In genomic region chr10:44259090-44259874, GRCh38 we compare ENCODE assay signal across 1 cellular context.
TF ChIP-seq lines count a peak whose summit lies in the region.

No MANE protein-coding gene starts in this region.

TF ChIP-seq in HepG2, 621 proteins besides CTCF, POLR2A, EP300 and RAD21 (continued from another document and continues in another):
- TF ChIP-seq CHCHD3 (CRISPR knock-in tag; IDR thresholded peaks at IDR 0.05) (0 out of 2 replicates have a peak, but pooled peaks have one; percentile 59), CAMTA2 (CRISPR knock-in tag; IDR thresholded peaks at IDR 0.05; ENCODE audit: borderline replicate concordance) (no peak), XBP1 (CRISPR knock-in tag; IDR thresholded peaks at IDR 0.05) (peak; percentile 85; the same call in 1 of the 2 replicates), ASH2L (IDR thresholded peaks at IDR 0.05; ENCODE audit: insufficient read length, low read depth, low read length) (peak; percentile 87), MTF1 (CRISPR knock-in tag; IDR thresholded peaks at IDR 0.05) (no peak; the same call in 1 of the 2 replicates), E2F1 (CRISPR knock-in tag; IDR thresholded peaks at IDR 0.05) (no peak; the same call in 1 of the 2 replicates), ZFYVE20 (CRISPR knock-in tag; IDR thresholded peaks at IDR 0.05; ENCODE audit: borderline replicate concordance, low read depth) (peak; percentile 66; the same call in 1 of the 2 replicates), ISX (CRISPR knock-in tag; conservative IDR thresholded peaks at IDR 0.05) (no peak), KLF15 (CRISPR knock-in tag; IDR thresholded peaks at IDR 0.05; ENCODE audit: borderline replicate concordance) (no peak), HNF4G (IDR thresholded peaks at IDR 0.05; ENCODE audit: borderline replicate concordance, low read depth, low read length) (peak; percentile 94), HNF4G (CRISPR knock-in tag; IDR thresholded peaks at IDR 0.05; ENCODE audit: borderline replicate concordance, low read depth) (peak; percentile 96), GATA4 (IDR thresholded peaks at IDR 0.05; ENCODE audit: borderline replicate concordance, low read depth) (peak; percentile 95), MEF2D (CRISPR knock-in tag; IDR thresholded peaks at IDR 0.05) (peak; percentile 94), POGK (CRISPR knock-in tag; conservative IDR thresholded peaks at IDR 0.05) (peak; percentile 88), ZNF143 (CRISPR knock-in tag; IDR thresholded peaks at IDR 0.05) (peak; percentile 53; the same call in 1 of the 2 replicates), TRIM24 (CRISPR knock-in tag; IDR thresholded peaks at IDR 0.05) (peak; percentile 94), BRD4 (CRISPR knock-in tag; IDR thresholded peaks at IDR 0.05) (peak; percentile 89; the same call in 1 of the 2 replicates), IRX3 (CRISPR knock-in tag; IDR thresholded peaks at IDR 0.05; ENCODE audit: borderline replicate concordance, low read depth) (no peak), ZNF503 (CRISPR knock-in tag; IDR thresholded peaks at IDR 0.05) (peak; percentile 84), ZNF619 (CRISPR knock-in tag; IDR thresholded peaks at IDR 0.05) (peak; percentile 71; the same call in 1 of the 2 replicates), RXRA (CRISPR knock-in tag; IDR thresholded peaks at IDR 0.05) (peak; percentile 96), HOXD1 (CRISPR knock-in tag; IDR thresholded peaks at IDR 0.05) (no peak; the same call in 1 of the 2 replicates), SIN3B (IDR thresholded peaks at IDR 0.05; ENCODE audit: low read length) (no peak), STAG1 (CRISPR knock-in tag; IDR thresholded peaks at IDR 0.05) (peak; percentile 35), IKZF4 (CRISPR knock-in tag; IDR thresholded peaks at IDR 0.05; ENCODE audit: borderline replicate concordance, low read depth, not compliant biosample characterization) (peak; percentile 75), RBAK (CRISPR knock-in tag; IDR thresholded peaks at IDR 0.05) (no peak; the same call in none of the 2 replicates), THAP9 (CRISPR knock-in tag; IDR thresholded peaks at IDR 0.05; ENCODE audit: borderline replicate concordance) (peak; percentile 72; the same call in 1 of the 2 replicates), ZNF343 (CRISPR knock-in tag; IDR thresholded peaks at IDR 0.05) (peak; percentile 89), ZNF282 (IDR thresholded peaks at IDR 0.05; ENCODE audit: partially characterized antibody) (no peak), ZNF468 (CRISPR knock-in tag; IDR thresholded peaks at IDR 0.05) (no peak)
- TF ChIP-seq, protein P1, sequence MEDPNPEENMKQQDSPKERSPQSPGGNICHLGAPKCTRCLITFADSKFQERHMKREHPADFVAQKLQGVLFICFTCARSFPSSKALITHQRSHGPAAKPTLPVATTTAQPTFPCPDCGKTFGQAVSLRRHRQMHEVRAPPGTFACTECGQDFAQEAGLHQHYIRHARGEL (CRISPR knock-in tag; IDR thresholded peaks at IDR 0.05): no peak
- TF ChIP-seq, protein P2, sequence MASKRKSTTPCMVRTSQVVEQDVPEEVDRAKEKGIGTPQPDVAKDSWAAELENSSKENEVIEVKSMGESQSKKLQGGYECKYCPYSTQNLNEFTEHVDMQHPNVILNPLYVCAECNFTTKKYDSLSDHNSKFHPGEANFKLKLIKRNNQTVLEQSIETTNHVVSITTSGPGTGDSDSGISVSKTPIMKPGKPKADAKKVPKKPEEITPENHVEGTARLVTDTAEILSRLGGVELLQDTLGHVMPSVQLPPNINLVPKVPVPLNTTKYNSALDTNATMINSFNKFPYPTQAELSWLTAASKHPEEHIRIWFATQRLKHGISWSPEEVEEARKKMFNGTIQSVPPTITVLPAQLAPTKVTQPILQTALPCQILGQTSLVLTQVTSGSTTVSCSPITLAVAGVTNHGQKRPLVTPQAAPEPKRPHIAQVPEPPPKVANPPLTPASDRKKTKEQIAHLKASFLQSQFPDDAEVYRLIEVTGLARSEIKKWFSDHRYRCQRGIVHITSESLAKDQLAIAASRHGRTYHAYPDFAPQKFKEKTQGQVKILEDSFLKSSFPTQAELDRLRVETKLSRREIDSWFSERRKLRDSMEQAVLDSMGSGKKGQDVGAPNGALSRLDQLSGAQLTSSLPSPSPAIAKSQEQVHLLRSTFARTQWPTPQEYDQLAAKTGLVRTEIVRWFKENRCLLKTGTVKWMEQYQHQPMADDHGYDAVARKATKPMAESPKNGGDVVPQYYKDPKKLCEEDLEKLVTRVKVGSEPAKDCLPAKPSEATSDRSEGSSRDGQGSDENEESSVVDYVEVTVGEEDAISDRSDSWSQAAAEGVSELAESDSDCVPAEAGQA (IDR thresholded peaks at IDR 0.05; ENCODE audit: low read depth): no peak
- TF ChIP-seq, protein P2 (CRISPR knock-in tag; IDR thresholded peaks at IDR 0.05; ENCODE audit: borderline replicate concordance): no peak
- TF ChIP-seq, protein P3, sequence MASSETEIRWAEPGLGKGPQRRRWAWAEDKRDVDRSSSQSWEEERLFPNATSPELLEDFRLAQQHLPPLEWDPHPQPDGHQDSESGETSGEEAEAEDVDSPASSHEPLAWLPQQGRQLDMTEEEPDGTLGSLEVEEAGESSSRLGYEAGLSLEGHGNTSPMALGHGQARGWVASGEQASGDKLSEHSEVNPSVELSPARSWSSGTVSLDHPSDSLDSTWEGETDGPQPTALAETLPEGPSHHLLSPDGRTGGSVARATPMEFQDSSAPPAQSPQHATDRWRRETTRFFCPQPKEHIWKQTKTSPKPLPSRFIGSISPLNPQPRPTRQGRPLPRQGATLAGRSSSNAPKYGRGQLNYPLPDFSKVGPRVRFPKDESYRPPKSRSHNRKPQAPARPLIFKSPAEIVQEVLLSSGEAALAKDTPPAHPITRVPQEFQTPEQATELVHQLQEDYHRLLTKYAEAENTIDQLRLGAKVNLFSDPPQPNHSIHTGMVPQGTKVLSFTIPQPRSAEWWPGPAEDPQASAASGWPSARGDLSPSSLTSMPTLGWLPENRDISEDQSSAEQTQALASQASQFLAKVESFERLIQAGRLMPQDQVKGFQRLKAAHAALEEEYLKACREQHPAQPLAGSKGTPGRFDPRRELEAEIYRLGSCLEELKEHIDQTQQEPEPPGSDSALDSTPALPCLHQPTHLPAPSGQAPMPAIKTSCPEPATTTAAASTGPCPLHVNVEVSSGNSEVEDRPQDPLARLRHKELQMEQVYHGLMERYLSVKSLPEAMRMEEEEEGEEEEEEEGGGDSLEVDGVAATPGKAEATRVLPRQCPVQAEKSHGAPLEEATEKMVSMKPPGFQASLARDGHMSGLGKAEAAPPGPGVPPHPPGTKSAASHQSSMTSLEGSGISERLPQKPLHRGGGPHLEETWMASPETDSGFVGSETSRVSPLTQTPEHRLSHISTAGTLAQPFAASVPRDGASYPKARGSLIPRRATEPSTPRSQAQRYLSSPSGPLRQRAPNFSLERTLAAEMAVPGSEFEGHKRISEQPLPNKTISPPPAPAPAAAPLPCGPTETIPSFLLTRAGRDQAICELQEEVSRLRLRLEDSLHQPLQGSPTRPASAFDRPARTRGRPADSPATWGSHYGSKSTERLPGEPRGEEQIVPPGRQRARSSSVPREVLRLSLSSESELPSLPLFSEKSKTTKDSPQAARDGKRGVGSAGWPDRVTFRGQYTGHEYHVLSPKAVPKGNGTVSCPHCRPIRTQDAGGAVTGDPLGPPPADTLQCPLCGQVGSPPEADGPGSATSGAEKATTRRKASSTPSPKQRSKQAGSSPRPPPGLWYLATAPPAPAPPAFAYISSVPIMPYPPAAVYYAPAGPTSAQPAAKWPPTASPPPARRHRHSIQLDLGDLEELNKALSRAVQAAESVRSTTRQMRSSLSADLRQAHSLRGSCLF (CRISPR knock-in tag; IDR thresholded peaks at IDR 0.05; ENCODE audit: borderline replicate concordance): no peak
- TF ChIP-seq, protein P4, sequence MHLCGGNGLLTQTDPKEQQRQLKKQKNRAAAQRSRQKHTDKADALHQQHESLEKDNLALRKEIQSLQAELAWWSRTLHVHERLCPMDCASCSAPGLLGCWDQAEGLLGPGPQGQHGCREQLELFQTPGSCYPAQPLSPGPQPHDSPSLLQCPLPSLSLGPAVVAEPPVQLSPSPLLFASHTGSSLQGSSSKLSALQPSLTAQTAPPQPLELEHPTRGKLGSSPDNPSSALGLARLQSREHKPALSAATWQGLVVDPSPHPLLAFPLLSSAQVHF (CRISPR knock-in tag; IDR thresholded peaks at IDR 0.05): no peak
- TF ChIP-seq, protein P5, sequence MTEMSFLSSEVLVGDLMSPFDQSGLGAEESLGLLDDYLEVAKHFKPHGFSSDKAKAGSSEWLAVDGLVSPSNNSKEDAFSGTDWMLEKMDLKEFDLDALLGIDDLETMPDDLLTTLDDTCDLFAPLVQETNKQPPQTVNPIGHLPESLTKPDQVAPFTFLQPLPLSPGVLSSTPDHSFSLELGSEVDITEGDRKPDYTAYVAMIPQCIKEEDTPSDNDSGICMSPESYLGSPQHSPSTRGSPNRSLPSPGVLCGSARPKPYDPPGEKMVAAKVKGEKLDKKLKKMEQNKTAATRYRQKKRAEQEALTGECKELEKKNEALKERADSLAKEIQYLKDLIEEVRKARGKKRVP (CRISPR knock-in tag; IDR thresholded peaks at IDR 0.05): peak in 1 of 2 experiments; percentile 71; a peak in 2 of 4 replicates
- TF ChIP-seq, protein P6, sequence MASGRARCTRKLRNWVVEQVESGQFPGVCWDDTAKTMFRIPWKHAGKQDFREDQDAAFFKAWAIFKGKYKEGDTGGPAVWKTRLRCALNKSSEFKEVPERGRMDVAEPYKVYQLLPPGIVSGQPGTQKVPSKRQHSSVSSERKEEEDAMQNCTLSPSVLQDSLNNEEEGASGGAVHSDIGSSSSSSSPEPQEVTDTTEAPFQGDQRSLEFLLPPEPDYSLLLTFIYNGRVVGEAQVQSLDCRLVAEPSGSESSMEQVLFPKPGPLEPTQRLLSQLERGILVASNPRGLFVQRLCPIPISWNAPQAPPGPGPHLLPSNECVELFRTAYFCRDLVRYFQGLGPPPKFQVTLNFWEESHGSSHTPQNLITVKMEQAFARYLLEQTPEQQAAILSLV (CRISPR knock-in tag; IDR thresholded peaks at IDR 0.05; ENCODE audit: borderline replicate concordance): peak; percentile 83
